ENCODE assay signal across 8 cellular contexts in the genomic region with DNA sequence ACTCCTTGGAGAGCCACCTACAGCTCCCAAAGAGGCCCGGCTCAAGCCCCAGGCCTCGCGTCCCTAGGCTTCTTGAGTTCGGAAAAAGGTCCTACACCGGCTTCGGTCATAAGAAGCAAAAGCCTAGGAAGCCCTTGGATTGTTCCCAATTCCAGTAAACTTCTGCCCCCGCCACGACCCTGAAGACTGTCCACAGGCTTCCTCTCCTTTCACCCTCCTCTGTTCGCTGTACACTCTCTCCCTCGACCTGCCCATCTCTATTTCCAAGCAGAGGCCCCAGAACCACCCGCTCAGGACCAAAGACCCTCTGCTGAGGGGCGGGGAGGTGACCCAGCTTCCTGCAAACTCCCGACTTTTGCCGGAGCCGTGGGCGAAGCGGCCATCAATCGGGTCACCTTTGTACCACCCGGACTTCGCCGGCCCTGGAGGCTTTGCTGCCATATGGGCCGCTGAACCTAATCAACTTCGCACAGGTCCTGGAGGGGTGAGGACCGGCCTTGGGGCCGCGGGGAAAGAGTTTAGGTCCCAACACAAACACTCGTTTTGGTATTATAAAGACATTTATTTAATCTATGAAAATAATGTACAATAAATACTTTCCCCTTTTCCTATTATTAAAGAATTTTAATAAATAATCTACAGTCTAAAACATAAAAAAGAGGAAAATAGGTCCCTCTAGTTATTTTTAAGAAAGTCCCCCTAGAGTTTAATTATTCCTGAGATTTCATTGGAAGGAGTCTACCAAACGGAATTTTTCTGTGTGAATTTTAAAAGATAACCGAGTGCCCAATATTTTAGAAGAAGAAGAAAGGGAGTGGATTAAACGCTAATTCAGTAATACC. TPM values are rescaled to one million over a fixed set of nuclear protein-coding genes. Genes with fewer than 3 reads are reported as not detected.
DNase-seq lines count a peak whose midpoint lies in the region; ATAC-seq, FAIRE-seq and TF ChIP-seq lines count a peak whose summit lies in the region.

No MANE protein-coding gene starts in this region.

- H3K36me3 ChIP-seq in ascending aorta (peaks cover 0 to 7% of the 10 kb centered on the region in 2 donors), stomach smooth muscle (ENCODE audit: control insufficient read depth in 2 of 2, insufficient read depth in 2 of 2, low read length in 2 of 2) (peaks cover 0 to 2% of the 10 kb centered on the region in 2 donors)

- intact Hi-C loops in ascending aorta (cut with DNase I) = loop anchor here (5.0 kb wide), 2 partner anchors 50 to 515 kb away; no protein-coding TSS in a partner anchor

- peak overlapping the region; percentile 90 to 95 for H3K9ac ChIP-seq in stomach smooth muscle (ENCODE audit: low read length in 2 of 2)

- H3K9me3 ChIP-seq in ascending aorta (no peaks in the 10 kb centered on the region), stomach smooth muscle (ENCODE audit: control insufficient read depth in 2 of 2, low read length in 2 of 2) (no peaks in the 10 kb centered on the region)

- H3K27ac ChIP-seq in ascending aorta (peak overlapping the region; percentile 93 to 97), stomach smooth muscle (ENCODE audit: low read length) (peak overlapping the region; percentile 97)

- H3K27me3 ChIP-seq in ascending aorta (no peaks in the 10 kb centered on the region), stomach smooth muscle (ENCODE audit: control insufficient read depth in 1 of 2, insufficient read depth in 2 of 2, low read length in 2 of 2) (no peaks in the 10 kb centered on the region)

- no peak for ATAC-seq in HG02938 (IDR thresholded peaks at IDR 0.05; ENCODE audit: unreplicated experiment)
- no peak for ATAC-seq in GM21360 (IDR thresholded peaks at IDR 0.05; ENCODE audit: unreplicated experiment)

- peak; percentile 37 to 41 for DNase-seq in stimulated activated CD4-positive, alpha-beta T cell treated with anti-CD3 and anti-CD28 coated beads, Interleukin-2, amount 100 ng/mL, for 24 hours
- DNase-seq in stimulated activated CD4-positive, alpha-beta T cell treated with anti-CD3 and anti-CD28 coated beads, Interleukin-2, amount 100 ng/mL, for 48 hours = no peak
- DNase-seq in ascending aorta (ENCODE audit: low spot score in 2 of 2) (no peak), kidney tubule cell (ENCODE audit: low spot score) (peak; percentile 51), frontal cortex (ENCODE audit: low spot score in 2 of 2) (no peak)

- H3K4me1 ChIP-seq in ascending aorta (peaks cover 6 to 33% of the 10 kb centered on the region in 2 donors), stomach smooth muscle (ENCODE audit: control insufficient read depth, insufficient read depth, low read length) (peaks cover 46% of the 10 kb centered on the region)

- H3K4me3 ChIP-seq in ascending aorta (peak overlapping the region; percentile 76 to 83), stomach smooth muscle (ENCODE audit: low read length in 2 of 2) (peak overlapping the region; percentile 93 to 96)

- no peak for FAIRE-seq in frontal cortex (lab: Jason Lieb, UNC)

- no peak for TF ChIP-seq CTCF in ascending aorta (IDR thresholded peaks at IDR 0.05)

RNA-seq across cellular contexts. Expression of gene HOXB2, which starts 2.6 kb away (rescaled TPM):
- total RNA-seq in ascending aorta = 55.3 TPM
- total RNA-seq in frontal cortex = not detected

RNA-seq across cellular contexts. Expression of gene HOXB1, which starts 11.5 kb away (rescaled TPM):
- total RNA-seq in ascending aorta = not detected
- total RNA-seq in frontal cortex = not detected

RNA-seq across cellular contexts. Expression of gene HOXB4, which starts 35.8 kb away (rescaled TPM):
- total RNA-seq in ascending aorta = 20.4 TPM
- total RNA-seq in frontal cortex = not detected

RNA-seq across cellular contexts. Expression of gene HOXB3, which starts 47.7 kb away (rescaled TPM):
- total RNA-seq in ascending aorta (19.3 TPM), frontal cortex (not detected)

RNA-seq across cellular contexts. Expression of gene HOXB5, which starts 51.2 kb away (rescaled TPM):
- total RNA-seq in ascending aorta (0.53 TPM), frontal cortex (not detected)

Comparison
In these comparisons a context has a peak if more than half of its experiments do, and no peak if none do; other contexts are left out.
1. DNase-seq: peak in stimulated activated CD4-positive, alpha-beta T cell treated with anti-CD3 and anti-CD28 coated beads, Interleukin-2, amount 100 ng/mL, for 24 hours (2 of 2) and kidney tubule cell (single experiment); none in stimulated activated CD4-positive, alpha-beta T cell treated with anti-CD3 and anti-CD28 coated beads, Interleukin-2, amount 100 ng/mL, for 48 hours (0 of 2), ascending aorta (0 of 2) and frontal cortex (0 of 2).
2. RNA of gene HOXB2, which starts 2.6 kb away (total RNA-seq): 55.3 TPM in ascending aorta (single experiment); not detected in frontal cortex (single experiment); every median in the first group is over 10 times any median in the second.
3. RNA of gene HOXB4, which starts 35.8 kb away (total RNA-seq): 20.4 TPM in ascending aorta (single experiment); not detected in frontal cortex (single experiment); every median in the first group is over 10 times any median in the second.